9 cellular contexts compared by ENCODE assay signal in the genomic region with DNA sequence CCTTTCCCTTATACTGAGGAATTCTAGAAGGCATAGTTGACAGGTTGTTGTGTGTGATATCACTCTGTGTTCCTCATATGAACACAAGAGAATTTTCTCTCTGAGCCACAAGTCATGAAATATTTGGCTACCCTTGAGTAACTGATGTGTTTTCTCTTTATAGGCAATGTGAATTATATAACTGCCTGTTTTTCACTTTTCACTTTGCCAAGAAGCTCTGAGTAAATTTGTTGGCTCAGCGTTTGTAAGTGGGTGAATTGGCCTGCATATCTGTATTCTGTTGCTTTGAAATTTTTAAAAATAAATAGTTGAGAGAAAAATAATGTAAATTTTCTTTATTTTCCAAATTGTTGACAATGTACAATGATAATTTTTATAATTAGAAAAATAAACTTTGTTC.
"Had no signal": no experiment of that assay in that cellular context is flagged by ENCODE, and none has a peak within 500 bp of the region (broad histone marks: within the 10 kb centered on the region; RNA-seq: fewer than 3 reads in every experiment).

No MANE protein-coding gene starts in this region.

- H3K4me1 ChIP-seq: foreskin keratinocyte had no signal

- H3K4me3 ChIP-seq: right atrium auricular region had no signal

- ATAC-seq: activated CD8-positive, alpha-beta T cell treated with anti-CD3 and anti-CD28 coated beads, Interleukin-2, amount 10 ng/mL, durations not matched to agents 7 days and 5 days; foreskin keratinocyte had no signal

- H3K36me3 ChIP-seq: right atrium auricular region had no signal

- H3K9me3 ChIP-seq: right atrium auricular region had no signal

- DNase-seq: activated CD4-positive, alpha-beta T cell treated with anti-CD3 and anti-CD28 coated beads, Interleukin-2, amount 10 ng/mL, durations not matched to agents 7 days and 5 days; activated CD8-positive, alpha-beta T cell treated with anti-CD3 and anti-CD28 coated beads, Interleukin-2, amount 10 ng/mL, durations not matched to agents 7 days and 5 days; activated effector memory CD4-positive, alpha-beta T cell treated with anti-CD3 and anti-CD28 coated beads, Interleukin-2, amount 50 U/mL, for 16 hours; activated naive CD4-positive, alpha-beta T cell treated with anti-CD3 and anti-CD28 coated beads, Interleukin-2, amount 50 U/mL, for 16 hours; activated T-cell treated with anti-CD3 and anti-CD28 coated beads, Interleukin-2, amount 50 U/mL, for 24 hours; foreskin keratinocyte; islet precursor cell; occipital lobe had no signal

- H3K27me3 ChIP-seq: foreskin keratinocyte, right atrium auricular region had no signal

- H3K27ac ChIP-seq: foreskin keratinocyte, right atrium auricular region had no signal
